In the genomic region with DNA sequence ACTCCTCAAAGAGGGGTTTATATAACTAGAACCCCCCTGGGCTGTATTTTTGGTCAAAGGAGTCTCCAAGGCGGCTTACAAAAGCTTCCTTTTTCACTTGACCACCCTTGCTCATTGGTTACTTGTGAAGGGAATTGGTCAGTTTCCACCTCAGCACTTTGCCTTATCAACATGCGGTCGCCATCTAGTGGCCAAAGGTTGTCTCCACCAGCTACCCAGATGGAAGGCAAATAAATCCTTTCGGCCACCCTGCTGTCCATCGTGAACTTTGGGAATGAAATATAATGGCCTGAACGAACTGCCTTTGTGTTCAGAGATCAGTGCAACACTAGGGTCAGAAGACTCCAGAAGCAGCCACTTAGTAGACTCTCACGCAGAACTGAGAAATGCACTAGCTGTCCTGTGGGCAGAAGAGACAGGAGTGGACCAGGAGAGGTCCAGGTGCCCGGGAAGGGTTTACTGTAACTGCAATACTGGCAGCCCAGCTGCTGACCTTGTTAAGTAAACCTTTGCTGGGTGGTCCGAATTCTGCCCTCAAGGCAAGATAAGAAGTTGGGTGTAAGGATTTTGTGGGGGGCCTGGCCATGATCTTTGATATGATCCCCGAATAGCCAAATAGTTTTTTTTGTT, we compare ENCODE assay signal across 8 cellular contexts.
DNase-seq lines count a peak whose midpoint lies in the region; FAIRE-seq and TF ChIP-seq lines count a peak whose summit lies in the region.
"Had no signal": no experiment of that assay in that cellular context is flagged by ENCODE, and none has a peak within 500 bp of the region (broad histone marks: within the 10 kb centered on the region; RNA-seq: fewer than 3 reads in every experiment).

No MANE protein-coding gene starts in this region.

- H3K9ac ChIP-seq in GM23248: no peak overlapping the region
- no peak overlapping the region for H3K9ac ChIP-seq in endothelial cell of umbilical vein (replicated peaks; ENCODE audit: extremely low read depth, insufficient read depth, low read length)

- no peak overlapping the region for H3K4me3 ChIP-seq in GM23248
- no peak overlapping the region for H3K4me3 ChIP-seq in NB4 (ENCODE audit: low read depth, low read length)
- no peak overlapping the region for H3K4me3 ChIP-seq in endothelial cell of umbilical vein (replicated peaks in 1 of 3; ENCODE audit: insufficient read depth in 1 of 3, low read depth in 1 of 3, low read length in 3 of 3)
- no peak overlapping the region for H3K4me3 ChIP-seq in stomach

- H3K27ac ChIP-seq in GM23248 (no peak overlapping the region), endothelial cell of umbilical vein (ENCODE audit: insufficient read depth, low read depth, low read length) (no peak overlapping the region), stomach (no peak overlapping the region)

- H3K27me3 ChIP-seq in GM23248 (replicated peaks; ENCODE audit: insufficient read depth) (no peaks in the 10 kb centered on the region), endothelial cell of umbilical vein (ENCODE audit: control insufficient read depth in 2 of 2, insufficient read depth in 2 of 2, low read length in 2 of 2) (no peaks in the 10 kb centered on the region), stomach (no peaks in the 10 kb centered on the region)

- H3K9me2 ChIP-seq in GM23248 (ENCODE audit: insufficient read depth): no peaks in the 10 kb centered on the region

- H3K9me3 ChIP-seq in GM23248 (ENCODE audit: low read depth): no peaks in the 10 kb centered on the region
- no peaks in the 10 kb centered on the region for H3K9me3 ChIP-seq in endothelial cell of umbilical vein (replicated peaks; ENCODE audit: control insufficient read depth, insufficient read depth, low read length)
- no peaks in the 10 kb centered on the region for H3K9me3 ChIP-seq in stomach

- POLR2A ChIA-PET in activated CD4-positive, alpha-beta T cell treated with anti-CD3 and anti-CD28 coated beads, Interleukin-2, amount 10 ng/mL, durations not matched to agents 7 days and 5 days (lab: Charles Lee): no interaction called here
- POLR2A ChIA-PET in endothelial cell of umbilical vein (lab: Charles Lee): no interaction called here

- H3F3A ChIP-seq in GM23248 (ENCODE audit: insufficient read depth): no peaks in the 10 kb centered on the region

- H3K4me2 ChIP-seq in GM23248 (ENCODE audit: unreplicated experiment) (no peak overlapping the region), endothelial cell of umbilical vein (ENCODE audit: insufficient read depth, low read length) (no peak overlapping the region)

- in situ Hi-C loops in GM23248 (cut with MboI): loop anchor here (10.0 kb wide), 1 partner anchor 112 kb away; the partner anchor contains the start of gene SLC26A2

- H2AFZ ChIP-seq in GM23248: no peak overlapping the region
- peak overlapping the region; percentile 62 for H2AFZ ChIP-seq in endothelial cell of umbilical vein (ENCODE audit: low read depth, low read length)

- intact Hi-C loops in endothelial cell of umbilical vein (cut with micrococcal nuclease): loop anchor here (1.0 kb wide), 5 partner anchors 14 to 217 kb away; no protein-coding TSS in a partner anchor
- intact Hi-C loops in stomach (cut with DNase I; ENCODE audit: low total_unique reads): no loop called here

- TF ChIP-seq POLR2A in NB4 (IDR thresholded peaks at IDR 0.05; ENCODE audit: extremely low read depth, insufficient read length): no peak
- TF ChIP-seq POLR2A in endothelial cell of umbilical vein (IDR thresholded peaks at IDR 0.05; ENCODE audit: low read depth, low read length): no peak
- no peak for TF ChIP-seq POLR2A in stomach (IDR thresholded peaks at IDR 0.05)

- H3K9me3 Mint-ChIP-seq in activated CD4-positive, alpha-beta T cell treated with anti-CD3 and anti-CD28 coated beads, Interleukin-2, amount 10 ng/mL, durations not matched to agents 7 days and 5 days: no peaks in the 10 kb centered on the region
- H3K9me3 Mint-ChIP-seq: activated naive CD4-positive, alpha-beta T cell treated with anti-CD3 and anti-CD28 coated beads, Interleukin-2, amount 50 U/mL, for 72 hours had no signal

- FAIRE-seq in endothelial cell of umbilical vein (lab: Jason Lieb, UNC): peak; percentile 98

- 10 to 12% methylated on average over 10 of the region's 10 CpGs for WGBS in GM23248 (ENCODE audit: low coverage in 1 of 2, low lambda C conversion rate in 2 of 2, missing lambda C conversion rate in 2 of 2), 2 experiments
- WGBS in stomach, 5 donors: 21 to 31% (median 28%) methylated on average over 10 of the region's 10 CpGs

- H3K4me1 ChIP-seq in GM23248 (ENCODE audit: insufficient read depth): no peaks in the 10 kb centered on the region
- H3K4me1 ChIP-seq in endothelial cell of umbilical vein (ENCODE audit: control insufficient read depth, extremely low read depth, insufficient read depth, low read length): peaks cover 10% of the 10 kb centered on the region
- peaks cover 0 to 17% (median 7%) of the 10 kb centered on the region in 4 donors for H3K4me1 ChIP-seq in stomach

- H3K36me3 Mint-ChIP-seq in activated CD4-positive, alpha-beta T cell treated with anti-CD3 and anti-CD28 coated beads, Interleukin-2, amount 10 ng/mL, durations not matched to agents 7 days and 5 days (ENCODE audit: low read depth): no peaks in the 10 kb centered on the region

- peak; percentile 31 for DNase-seq in GM04504 (ENCODE audit: low read depth)
- DNase-seq in GM23248: peak; percentile 83
- peak; percentile 76 for DNase-seq in NB4 (ENCODE audit: low read depth)
- DNase-seq in activated CD4-positive, alpha-beta T cell treated with anti-CD3 and anti-CD28 coated beads, Interleukin-2, amount 10 ng/mL, durations not matched to agents 7 days and 5 days: peak; percentile 54
- DNase-seq in endothelial cell of umbilical vein (ENCODE audit: low read depth, low spot score): peak; percentile 75
- peak; percentile 75 for DNase-seq in midbrain (lab: John Stamatoyannopoulos, UW)
- peak; percentile 80 for DNase-seq in stomach

- no peak overlapping the region for H3K4me3 Mint-ChIP-seq in activated CD4-positive, alpha-beta T cell treated with anti-CD3 and anti-CD28 coated beads, Interleukin-2, amount 10 ng/mL, durations not matched to agents 7 days and 5 days

- H3K27me3 Mint-ChIP-seq in activated CD4-positive, alpha-beta T cell treated with anti-CD3 and anti-CD28 coated beads, Interleukin-2, amount 10 ng/mL, durations not matched to agents 7 days and 5 days: no peaks in the 10 kb centered on the region

- BruUV-seq in endothelial cell of umbilical vein (replicated peaks; lab: Mats Ljungman, UMichigan): no TSS peak

- H3K79me2 ChIP-seq in GM23248 (ENCODE audit: insufficient read depth) (no peaks in the 10 kb centered on the region), endothelial cell of umbilical vein (ENCODE audit: control insufficient read depth, insufficient read depth, low read length) (no peaks in the 10 kb centered on the region)

- no peaks in the 10 kb centered on the region for H3K4me1 Mint-ChIP-seq in activated CD4-positive, alpha-beta T cell treated with anti-CD3 and anti-CD28 coated beads, Interleukin-2, amount 10 ng/mL, durations not matched to agents 7 days and 5 days

- TF ChIP-seq EP300 in stomach (IDR thresholded peaks at IDR 0.05): no peak

- no peaks in the 10 kb centered on the region for H4K20me1 ChIP-seq in GM23248 (ENCODE audit: insufficient read depth)
- H4K20me1 ChIP-seq in endothelial cell of umbilical vein (replicated peaks; ENCODE audit: control insufficient read depth, extremely low read depth, insufficient read depth, low read length): no peaks in the 10 kb centered on the region

- H3K9me1 ChIP-seq in endothelial cell of umbilical vein (replicated peaks; ENCODE audit: control insufficient read depth, extremely low read depth, insufficient read depth, low read length): no peaks in the 10 kb centered on the region

- no peaks in the 10 kb centered on the region for H3K36me3 ChIP-seq in GM23248 (ENCODE audit: low read depth)
- no peaks in the 10 kb centered on the region for H3K36me3 ChIP-seq in endothelial cell of umbilical vein (ENCODE audit: control insufficient read depth in 2 of 2, extremely low read depth in 1 of 2, insufficient read depth in 2 of 2, low read length in 2 of 2)
- H3K36me3 ChIP-seq in stomach: peaks cover 10 to 37% (median 24%) of the 10 kb centered on the region in 4 donors

- dilution Hi-C loops in endothelial cell of umbilical vein (cut with MboI; ENCODE audit: extremely low pct_ligation_motif_present, low sequenced_read_pairs): no loop called here

- H3K27ac Mint-ChIP-seq in activated CD4-positive, alpha-beta T cell treated with anti-CD3 and anti-CD28 coated beads, Interleukin-2, amount 10 ng/mL, durations not matched to agents 7 days and 5 days: no peak overlapping the region
- H3K27ac Mint-ChIP-seq: activated naive CD4-positive, alpha-beta T cell treated with anti-CD3 and anti-CD28 coated beads, Interleukin-2, amount 50 U/mL, for 72 hours had no signal

- TF ChIP-seq CTCF in NB4 (IDR thresholded peaks at IDR 0.05; ENCODE audit: low read depth, low read length): peak; percentile 87
- peak; percentile 89 to 98 for TF ChIP-seq CTCF in endothelial cell of umbilical vein (IDR thresholded peaks at IDR 0.05; ENCODE audit: extremely low read depth in 1 of 2, insufficient read depth in 1 of 2, low read depth in 1 of 2, low read length in 2 of 2)
- TF ChIP-seq CTCF in stomach (IDR thresholded peaks at IDR 0.05): peak in 5 of 7 experiments; percentile 34 to 88 (median 80)

- CTCF ChIA-PET in activated CD4-positive, alpha-beta T cell treated with anti-CD3 and anti-CD28 coated beads, Interleukin-2, amount 10 ng/mL, durations not matched to agents 7 days and 5 days (lab: Charles Lee): interaction anchor here (0.6 to 1.8 kb wide), 10 partner anchors 9 to 353 kb away, joined by 3 to 13 read pairs (median 4); no protein-coding TSS in a partner anchor
- CTCF ChIA-PET in endothelial cell of umbilical vein (lab: Charles Lee): interaction anchor here (0.6 to 16.3 kb wide), 54 partner anchors 9 to 363 kb away, joined by 3 to 295 read pairs (median 4); partner anchors contain the start of gene SLC26A2

TF ChIP-seq in endothelial cell of umbilical vein, 7 proteins besides CTCF, POLR2A, EP300 and RAD21:
- TF ChIP-seq, protein P1, sequence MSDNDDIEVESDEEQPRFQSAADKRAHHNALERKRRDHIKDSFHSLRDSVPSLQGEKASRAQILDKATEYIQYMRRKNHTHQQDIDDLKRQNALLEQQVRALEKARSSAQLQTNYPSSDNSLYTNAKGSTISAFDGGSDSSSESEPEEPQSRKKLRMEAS (IDR thresholded peaks at IDR 0.05; ENCODE audit: insufficient read depth, insufficient read length): no peak
- TF ChIP-seq POLR2AphosphoS5 (IDR thresholded peaks at IDR 0.05; ENCODE audit: insufficient read depth, low read depth, low read length) (no peak), GATA2 (IDR thresholded peaks at IDR 0.05; ENCODE audit: insufficient read depth, insufficient read length, low read depth, low read length) (no peak), EZH2 (IDR thresholded peaks at IDR 0.05; ENCODE audit: borderline replicate concordance, low read depth, low read length, severe bottlenecking) (no peak), MYC (IDR thresholded peaks at IDR 0.05; ENCODE audit: low read depth, low read length) (no peak), JUN (IDR thresholded peaks at IDR 0.05; ENCODE audit: borderline replicate concordance, insufficient read depth, insufficient read length, low read depth) (no peak)
TF ChIP-seq in endothelial cell of umbilical vein: peak in this region for 0.

Comparison
In these comparisons a context has a peak if more than half of its experiments do, and no peak if none do; other contexts are left out.
1. DNase-seq: peak in every context shown above with its lines; median percentile 83 in GM23248; 80 in stomach; 76 in NB4; 75 in endothelial cell of umbilical vein; 75 in midbrain; 54 in activated CD4-positive, alpha-beta T cell treated with anti-CD3 and anti-CD28 coated beads, Interleukin-2, amount 10 ng/mL, durations not matched to agents 7 days and 5 days; 31 in GM04504.